ENCODE assay signal across 21 cellular contexts in the genomic region with DNA sequence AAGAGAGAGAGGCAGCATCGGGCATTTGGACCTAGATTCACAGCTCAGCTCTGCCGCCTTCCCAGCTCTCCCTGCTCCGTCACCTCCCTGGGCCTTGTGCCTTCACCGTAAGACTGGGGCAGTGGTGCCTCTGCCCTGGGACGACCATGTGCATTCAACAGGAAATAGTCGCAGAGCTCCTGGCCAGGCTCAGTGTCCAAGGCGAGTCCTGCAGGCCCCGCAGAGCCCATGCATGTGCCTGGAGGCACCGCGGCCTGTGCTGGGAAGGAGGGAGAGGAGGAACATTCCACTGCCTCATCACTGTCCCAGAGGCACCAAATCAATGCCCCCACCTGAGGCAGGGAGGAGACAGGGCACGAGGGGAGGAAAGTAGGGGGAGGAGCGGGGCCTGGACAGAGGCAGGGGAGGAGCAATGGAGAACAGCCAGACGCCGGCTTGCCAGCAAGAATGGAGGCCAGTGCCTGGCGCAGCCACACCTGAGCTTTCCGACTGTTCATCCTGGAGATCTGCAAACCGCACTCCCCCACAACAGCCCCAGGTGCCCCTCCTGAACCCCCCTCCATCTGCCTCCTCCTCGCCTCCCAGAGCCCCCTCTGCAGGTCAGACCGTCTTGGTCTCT.
DNase-seq lines count a peak whose midpoint lies in the region; ATAC-seq and TF ChIP-seq lines count a peak whose summit lies in the region.
"Had no signal": no experiment of that assay in that cellular context is flagged by ENCODE, and none has a peak within 500 bp of the region (broad histone marks: within the 10 kb centered on the region; RNA-seq: fewer than 3 reads in every experiment).

No MANE protein-coding gene starts in this region.

- no peaks in the 10 kb centered on the region for H3K4me1 ChIP-seq in osteoblast (ENCODE audit: insufficient read depth, low read length)
- H3K4me1 ChIP-seq in ovary (ENCODE audit: insufficient read depth), result no peaks in the 10 kb centered on the region

- CTCF ChIA-PET in activated naive CD4-positive, alpha-beta T cell treated with anti-CD3 and anti-CD28 coated beads for 36 hours (lab: Charles Lee), result interaction anchor here (0.7 to 5.0 kb wide), 7 partner anchors 15 to 633 kb away, joined by 3 to 46 read pairs (median 3); no protein-coding TSS in a partner anchor

- H3K27me3 ChIP-seq in osteoblast (ENCODE audit: insufficient read depth, low read length), result peaks cover 4% of the 10 kb centered on the region
- H3K27me3 ChIP-seq in ovary, result no peaks in the 10 kb centered on the region

- no peaks in the 10 kb centered on the region for H4K20me1 ChIP-seq in osteoblast (ENCODE audit: insufficient read depth, low read length)

- H3K27ac ChIP-seq in osteoblast (ENCODE audit: low read depth, low read length), result no peak overlapping the region
- H3K27ac ChIP-seq in ovary, result no peak overlapping the region
- H3K27ac ChIP-seq: HL-60, SK-N-MC had no signal

- WGBS in ovary, 3 donors, result 48 to 53% (median 51%) methylated on average over 19 of the region's 19 CpGs

- peaks cover 6% of the 10 kb centered on the region for H3K9me3 Mint-ChIP-seq in activated naive CD4-positive, alpha-beta T cell treated with anti-CD3 and anti-CD28 coated beads, Interleukin-2, amount 50 U/mL, for 24 hours
- peaks cover 6% of the 10 kb centered on the region for H3K9me3 Mint-ChIP-seq in activated naive CD4-positive, alpha-beta T cell treated with anti-CD3 and anti-CD28 coated beads for 36 hours

- TF ChIP-seq CTCF in osteoblast (IDR thresholded peaks at IDR 0.05; ENCODE audit: extremely low read depth, low read depth, low read length) (no peak), ovary (IDR thresholded peaks at IDR 0.05) (no peak)

- no peak for DNase-seq in activated naive CD4-positive, alpha-beta T cell treated with anti-CD3 and anti-CD28 coated beads for 36 hours
- DNase-seq in islet precursor cell, result peak; percentile 71
- peak; percentile 43 for DNase-seq in osteoblast (ENCODE audit: insufficient read length, low spot score, missing footprints)
- no peak for DNase-seq in medulla oblongata (ENCODE audit: extremely low spot score)
- DNase-seq in ovary, result no peak
- DNase-seq: CD4-positive, CD25-positive, alpha-beta regulatory T cell; GOT3; NCI-H1092; NCI-H1417 treated with DMSO at 0.1 percent for 48 hours; NCI-H1694 treated with DMSO at 0.1 percent for 48 hours; NCI-H2081; NCI-H226; NCI-H510A; NCI-H69; SIG-M5 had no signal

- H3K79me2 ChIP-seq in osteoblast (ENCODE audit: insufficient read depth, low read length), result no peaks in the 10 kb centered on the region

- H3K36me3 Mint-ChIP-seq in activated naive CD4-positive, alpha-beta T cell treated with anti-CD3 and anti-CD28 coated beads, Interleukin-2, amount 50 U/mL, for 24 hours, result peaks cover 4% of the 10 kb centered on the region
- H3K36me3 Mint-ChIP-seq in activated naive CD4-positive, alpha-beta T cell treated with anti-CD3 and anti-CD28 coated beads for 36 hours (ENCODE audit: low read depth), result no peaks in the 10 kb centered on the region

- H3K36me3 ChIP-seq in osteoblast (ENCODE audit: insufficient read depth, low read length), result no peaks in the 10 kb centered on the region
- no peaks in the 10 kb centered on the region for H3K36me3 ChIP-seq in ovary

- intact Hi-C loops in activated naive CD4-positive, alpha-beta T cell treated with anti-CD3 and anti-CD28 coated beads for 36 hours (cut with micrococcal nuclease), result loop anchor here (2.0 to 10.0 kb wide), 2 partner anchors 293 to 547 kb away; no protein-coding TSS in a partner anchor
- intact Hi-C loops in ovary (cut with DNase I), result loop anchor here (2.0 to 10.0 kb wide), 5 partner anchors 543 to 635 kb away; no protein-coding TSS in a partner anchor

- no peak for ATAC-seq in GM18870 (IDR thresholded peaks at IDR 0.05; ENCODE audit: unreplicated experiment)
- ATAC-seq: HCT116, Panc1 had no signal

- H3K27ac Mint-ChIP-seq in activated naive CD4-positive, alpha-beta T cell treated with anti-CD3 and anti-CD28 coated beads, Interleukin-2, amount 50 U/mL, for 24 hours, result peak overlapping the region; percentile 46
- no peak overlapping the region for H3K27ac Mint-ChIP-seq in activated naive CD4-positive, alpha-beta T cell treated with anti-CD3 and anti-CD28 coated beads for 36 hours
- H3K27ac Mint-ChIP-seq: CD4-positive, CD25-positive, alpha-beta regulatory T cell had no signal

- TF ChIP-seq EP300 in ovary (IDR thresholded peaks at IDR 0.05), result no peak

- no peaks in the 10 kb centered on the region for H3K27me3 Mint-ChIP-seq in activated naive CD4-positive, alpha-beta T cell treated with anti-CD3 and anti-CD28 coated beads, Interleukin-2, amount 50 U/mL, for 24 hours
- no peaks in the 10 kb centered on the region for H3K27me3 Mint-ChIP-seq in activated naive CD4-positive, alpha-beta T cell treated with anti-CD3 and anti-CD28 coated beads for 36 hours (ENCODE audit: low read depth)

- H2AFZ ChIP-seq in osteoblast (ENCODE audit: low read length), result no peak overlapping the region

- no peaks in the 10 kb centered on the region for H3K9me3 ChIP-seq in osteoblast (ENCODE audit: low read depth, low read length)
- H3K9me3 ChIP-seq in ovary, result no peaks in the 10 kb centered on the region

- H3K4me3 Mint-ChIP-seq in activated naive CD4-positive, alpha-beta T cell treated with anti-CD3 and anti-CD28 coated beads, Interleukin-2, amount 50 U/mL, for 24 hours, result no peak overlapping the region
- H3K4me3 Mint-ChIP-seq in activated naive CD4-positive, alpha-beta T cell treated with anti-CD3 and anti-CD28 coated beads for 36 hours, result no peak overlapping the region
- H3K4me3 Mint-ChIP-seq: CD4-positive, CD25-positive, alpha-beta regulatory T cell had no signal

- peaks cover 5% of the 10 kb centered on the region for H3K4me1 Mint-ChIP-seq in activated naive CD4-positive, alpha-beta T cell treated with anti-CD3 and anti-CD28 coated beads, Interleukin-2, amount 50 U/mL, for 24 hours
- H3K4me1 Mint-ChIP-seq in activated naive CD4-positive, alpha-beta T cell treated with anti-CD3 and anti-CD28 coated beads for 36 hours (ENCODE audit: low read depth), result peaks cover 4% of the 10 kb centered on the region

- no peak for TF ChIP-seq POLR2A in ovary (IDR thresholded peaks at IDR 0.05)

- no peak overlapping the region for H3K4me2 ChIP-seq in osteoblast (ENCODE audit: insufficient read depth, low read length)

- H3K4me3 ChIP-seq in osteoblast (ENCODE audit: insufficient read depth, low read length) (no peak overlapping the region), ovary (no peak overlapping the region)
- H3K4me3 ChIP-seq: SK-N-MC had no signal

Comparison
In these comparisons a context has a peak if more than half of its experiments do, and no peak if none do; other contexts are left out.
1. DNase-seq: peak in islet precursor cell (single experiment) and osteoblast (single experiment); none in activated naive CD4-positive, alpha-beta T cell treated with anti-CD3 and anti-CD28 coated beads for 36 hours (single experiment), medulla oblongata (single experiment) and ovary (0 of 5).